Comparison of ENCODE assay signal across 9 cellular contexts in the genomic region with DNA sequence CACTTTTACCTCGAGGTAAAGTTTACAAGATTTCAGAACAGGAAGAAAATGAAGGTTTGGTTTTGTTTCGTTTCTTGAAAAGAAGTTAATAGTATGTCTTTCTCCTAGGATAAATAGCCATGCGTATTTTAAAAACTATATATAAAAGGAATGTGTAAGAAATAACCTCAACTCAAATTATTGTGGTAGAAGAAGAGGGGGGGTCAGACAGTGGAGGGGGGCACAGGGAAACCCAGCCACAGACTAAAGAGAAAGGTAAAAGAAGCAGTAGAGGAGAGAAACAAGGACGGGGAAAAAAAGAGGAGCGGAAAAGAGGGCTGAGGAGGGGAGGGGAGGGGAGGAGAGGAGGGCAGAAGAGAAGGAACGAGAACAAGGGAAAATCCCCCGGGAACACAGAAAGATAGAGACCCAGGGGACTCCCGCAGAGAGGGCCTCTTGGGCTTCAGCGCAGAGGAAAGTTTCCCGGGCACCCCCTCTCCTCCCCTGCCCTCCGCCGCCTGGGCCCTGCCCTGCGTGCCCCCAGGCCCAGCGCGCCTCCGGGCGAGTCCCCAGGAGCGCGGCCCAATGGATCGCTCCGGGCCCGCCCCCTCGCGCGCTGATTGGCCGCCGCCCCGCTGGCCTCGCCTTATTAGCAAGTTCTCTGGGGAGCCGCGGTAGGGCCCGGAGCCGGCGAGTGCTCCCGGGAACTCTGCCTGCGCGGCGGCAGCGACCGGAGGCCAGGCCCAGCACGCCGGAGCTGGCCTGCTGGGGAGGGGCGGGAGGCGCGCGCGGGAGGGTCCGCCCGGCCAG. TPM values are rescaled to one million over a fixed set of nuclear protein-coding genes. Genes with fewer than 3 reads are reported as not detected.
A peak's percentile ranks its signal among the peaks of the same experiment; 100 is the strongest.
DNase-seq lines count a peak whose midpoint lies in the region; ATAC-seq and TF ChIP-seq lines count a peak whose summit lies in the region.
"Had no signal": no experiment of that assay in that cellular context is flagged by ENCODE, and none has a peak within 500 bp of the region (broad histone marks: within the 10 kb centered on the region; RNA-seq: fewer than 3 reads in every experiment).

Gene MSX1 (plus strand): TSS at position 656 of the 789 bp plus-strand sequence. CDS start 235 bp downstream, outside the sequence.

- TF ChIP-seq CTCF in GM12864 (IDR thresholded peaks at IDR 0.05; ENCODE audit: low read depth, low read length, missing control alignments) (no peak), activated B cell treated with CpG ODN at 0.5 μM for 24 hours (IDR thresholded peaks at IDR 0.05) (no peak)

- POLR2A ChIA-PET in activated B cell treated with CpG ODN at 0.5 μM for 24 hours (lab: Charles Lee): no interaction called here

- ATAC-seq in HG02623 (IDR thresholded peaks at IDR 0.05; ENCODE audit: unreplicated experiment) (peak; percentile 78), activated B cell treated with CpG ODN at 0.5 μM for 24 hours (ENCODE audit: low read depth) (peak; percentile 78), esophagus mucosa (peak; percentile 88)
- peak; percentile 85 for ATAC-seq in stimulated activated naive CD8-positive, alpha-beta T cell treated with anti-CD3 and anti-CD28 coated beads, Interleukin-15, Interleukin-2, amounts not matched to agents 100 U/mL and 50 U/mL, for 24 hours

- H3K4me1 Mint-ChIP-seq in activated B cell treated with CpG ODN at 0.5 μM for 24 hours: peaks cover 31% of the 10 kb centered on the region

- DNase-seq in GM12864 (ENCODE audit: low read depth): peak; percentile 31
- peak; percentile 22 for DNase-seq in NCI-H1694 (lab: John Stamatoyannopoulos, UW)
- peak; percentile 48 for DNase-seq in activated B cell treated with CpG ODN at 0.5 μM for 24 hours
- DNase-seq in middle frontal gyrus (ENCODE audit: extremely low spot score, low spot score): peak; percentile 62
- DNase-seq in stimulated activated naive CD8-positive, alpha-beta T cell treated with anti-CD3 and anti-CD28 coated beads, Interleukin-15, Interleukin-2, amounts not matched to agents 100 U/mL and 50 U/mL, for 24 hours: peak; percentile 70

- intact Hi-C loops in activated B cell treated with CpG ODN at 0.5 μM for 24 hours (cut with micrococcal nuclease): loop anchor here (2.0 to 10.0 kb wide), 2 partner anchors 86 to 284 kb away; no protein-coding TSS in a partner anchor

- peak within 1 kb of the TSS; percentile 78 for H3K4me3 Mint-ChIP-seq in activated B cell treated with CpG ODN at 0.5 μM for 24 hours

- H3K4me1 ChIP-seq in ACC112 (ENCODE audit: control insufficient read depth, insufficient read depth, low read length, unreplicated experiment): peaks cover 6% of the 10 kb centered on the region

- peaks cover 59% of the 10 kb centered on the region for H3K27me3 Mint-ChIP-seq in activated B cell treated with CpG ODN at 0.5 μM for 24 hours

- H3K79me2 ChIP-seq in ACC112 (ENCODE audit: control insufficient read depth, insufficient read depth, low read length, unreplicated experiment): peaks cover 31% of the 10 kb centered on the region

- no peaks in the 10 kb centered on the region for H3K27me3 ChIP-seq in ACC112 (ENCODE audit: insufficient read depth, low read length)

- H3K36me3 Mint-ChIP-seq in activated B cell treated with CpG ODN at 0.5 μM for 24 hours (ENCODE audit: low read depth): peaks cover 3% of the 10 kb centered on the region

- H3K27ac Mint-ChIP-seq in activated B cell treated with CpG ODN at 0.5 μM for 24 hours: no peak within 1 kb of the TSS

- peaks cover 5% of the 10 kb centered on the region for H3K9me3 Mint-ChIP-seq in activated B cell treated with CpG ODN at 0.5 μM for 24 hours

- peak within 1 kb of the TSS; percentile 97 for H2AFZ ChIP-seq in ACC112 (ENCODE audit: low read length, unreplicated experiment)

- CTCF ChIA-PET in activated B cell treated with CpG ODN at 0.5 μM for 24 hours (lab: Charles Lee): no interaction called here

- peak within 1 kb of the TSS; percentile 66; the same call in 1 of the 2 replicates for H3K27ac ChIP-seq in ACC112 (ENCODE audit: low read depth, low read length)

- peak within 1 kb of the TSS; percentile 88 for H3K4me3 ChIP-seq in ACC112 (ENCODE audit: low read depth, low read length)
- H3K4me3 ChIP-seq in GM12864 (ENCODE audit: low read depth, low read length): peak within 1 kb of the TSS; percentile 57

- peaks cover 10% of the 10 kb centered on the region; the same call in 1 of the 2 replicates for H3K36me3 ChIP-seq in ACC112 (ENCODE audit: insufficient read depth, low read length)

RNA-seq across cellular contexts. Expression of gene MSX1, which starts in this region (rescaled TPM):
- total RNA-seq in activated B cell treated with CpG ODN at 0.5 μM for 24 hours (not detected in 2 replicates), esophagus mucosa (0.36 TPM)
- total RNA-seq: T-helper 1 cell treated with Interleukin-12 subunit alpha and Interleukin-12 subunit beta and Interleukin-4 antibody, amounts not matched to agents 30 ng/mL and 1 ng/mL, for 36 hours had no signal

Comparison
In these comparisons a context has a peak if more than half of its experiments do, and no peak if none do; other contexts are left out.
1. Peak in every context shown above with its lines: DNase-seq, ATAC-seq, H3K4me3 ChIP-seq and H3K27ac ChIP-seq.
2. Peak in DNase-seq and ATAC-seq in activated B cell treated with CpG ODN at 0.5 μM for 24 hours; RNA of the gene not detected or under 1 TPM.
3. Peak in ATAC-seq in esophagus mucosa; RNA of the gene not detected or under 1 TPM.